In genomic region chr9:125749287-125749935, GRCh38 we compare ENCODE assay signal across 9 cellular contexts. TPM values are rescaled to one million over a fixed set of nuclear protein-coding genes. Genes with fewer than 3 reads are reported as not detected.
A peak's percentile ranks its signal among the peaks of the same experiment; 100 is the strongest.
DNase-seq lines count a peak whose midpoint lies in the region; ATAC-seq, FAIRE-seq and TF ChIP-seq lines count a peak whose summit lies in the region.
"Had no signal": no experiment of that assay in that cellular context is flagged by ENCODE, and none has a peak within 500 bp of the region (broad histone marks: within the 10 kb centered on the region; RNA-seq: fewer than 3 reads in every experiment).

No MANE protein-coding gene starts in this region.

- H3K36me3 ChIP-seq in HAP-1 (replicated peaks) (peaks cover 11% of the 10 kb centered on the region), GM12878 (ENCODE audit: control insufficient read depth in 2 of 2, insufficient read depth in 2 of 2, low read length in 1 of 2) (no peaks in the 10 kb centered on the region), mesendoderm (ENCODE audit: control insufficient read depth, insufficient read depth, low read length) (no peaks in the 10 kb centered on the region)

- H3K9ac ChIP-seq in GM12878 (ENCODE audit: control insufficient read depth, insufficient read depth, low read length) (peak overlapping the region; percentile 90), mesendoderm (ENCODE audit: low read length) (peak overlapping the region; percentile 4)

- TF ChIP-seq RAD21 in GM12878 (IDR thresholded peaks at IDR 0.05; ENCODE audit: insufficient read depth, low read depth, low read length) = no peak

- no peak for FAIRE-seq in GM12878 (lab: Jason Lieb, UNC)

- no peak overlapping the region for H4K5ac ChIP-seq in mesendoderm (ENCODE audit: low read length)

- TF ChIP-seq POLR2A in GM12878 (IDR thresholded peaks at IDR 0.05; ENCODE audit: low read depth, low read length) = no peak

- no peak overlapping the region; the same call in 1 of the 2 replicates for H2AFZ ChIP-seq in GM12878 (ENCODE audit: control insufficient read depth, low read depth, low read length)

- no peak overlapping the region for H3K18ac ChIP-seq in mesendoderm (ENCODE audit: low read length)

- in situ Hi-C loops in HAP-1 (cut with MboI; ENCODE audit: low sequenced_read_pairs) (no loop called here), GM12878 (cut with MboI) (no loop called here)

- POLR2A ChIA-PET in GM12878 (lab: Charles Lee) = interaction anchor here (0.6 to 2.4 kb wide), 7 partner anchors 10 to 116 kb away, joined by 3 to 21 read pairs (median 4); partner anchors contain the start of gene MAPKAP1

- peaks cover 55% of the 10 kb centered on the region for H3K4me1 ChIP-seq in HAP-1
- peaks cover 7% of the 10 kb centered on the region for H3K4me1 ChIP-seq in GM12878 (ENCODE audit: control insufficient read depth, insufficient read depth, low read length)
- peaks cover 3% of the 10 kb centered on the region for H3K4me1 ChIP-seq in mesendoderm (ENCODE audit: control insufficient read depth, low read depth, low read length)

- no peaks in the 10 kb centered on the region for H4K20me1 ChIP-seq in GM12878 (ENCODE audit: control insufficient read depth, insufficient read depth)

- intact Hi-C loops in GM12878 (cut with micrococcal nuclease; ENCODE audit: unreplicated experiment) = loop anchor here (5.0 kb wide), 1 partner anchor 192 kb away; no protein-coding TSS in a partner anchor

- CTCF ChIA-PET in GM12878 (lab: Yijun Ruan, JAX) = interaction anchor here (0.6 to 2.4 kb wide), 7 partner anchors 10 to 341 kb away, joined by 3 to 15 read pairs (median 6); no protein-coding TSS in a partner anchor

- H3K4me3 ChIP-seq in HAP-1 = peak overlapping the region; percentile 60
- peak overlapping the region; percentile 98 for H3K4me3 ChIP-seq in GM12878
- no peak overlapping the region for H3K4me3 ChIP-seq in mesendoderm (ENCODE audit: low read length)

- H2BK15ac ChIP-seq in mesendoderm (replicated peaks; ENCODE audit: low read depth) = no peak overlapping the region

- H2BK5ac ChIP-seq in mesendoderm (ENCODE audit: low read length) = no peak overlapping the region

- no peak overlapping the region for H3K23ac ChIP-seq in mesendoderm (ENCODE audit: low read length)

- peak overlapping the region; percentile 71 for H3K4me2 ChIP-seq in GM12878 (ENCODE audit: control insufficient read depth, insufficient read depth)
- no peak overlapping the region for H3K4me2 ChIP-seq in mesendoderm (ENCODE audit: low read length)

- no peak overlapping the region for H3K4ac ChIP-seq in mesendoderm (ENCODE audit: low read depth, low read length)

- RAD21 ChIA-PET in GM12878 (lab: Charles Lee; ENCODE audit: unreplicated experiment) = interaction anchor here (0.6 to 4.4 kb wide), 19 partner anchors 10 to 508 kb away, joined by 3 to 35 read pairs (median 4); partner anchors contain the start of genes HSPA5 and MAPKAP1

- ATAC-seq in GM12878 (no peak), HG03097 (IDR thresholded peaks at IDR 0.05; ENCODE audit: low FRiP score, unreplicated experiment) (no peak)
- ATAC-seq: foreskin keratinocyte had no signal

- H3K79me2 ChIP-seq in GM12878 (ENCODE audit: control insufficient read depth, insufficient read depth, low read length) = peaks cover 72% of the 10 kb centered on the region
- peaks cover 8% of the 10 kb centered on the region for H3K79me2 ChIP-seq in mesendoderm (ENCODE audit: control insufficient read depth, insufficient read depth, low read length)

- H2AK5ac ChIP-seq in mesendoderm (ENCODE audit: low read length) = no peak overlapping the region

- no peak overlapping the region for H3K56ac ChIP-seq in mesendoderm (ENCODE audit: low read length)

- BruUV-seq in GM12878 (replicated peaks; lab: Mats Ljungman, UMichigan) = TSS peak; percentile 65

- TF ChIP-seq CTCF in 22Rv1 (IDR thresholded peaks at IDR 0.05) (no peak), GM12878 (IDR thresholded peaks at IDR 0.05 in 2 of 3, conservative IDR thresholded peaks at IDR 0.05 in 1 of 3; ENCODE audit: control insufficient read depth in 2 of 3, extremely low read depth in 1 of 3, insufficient read depth in 1 of 3, low read depth in 3 of 3, low read length in 3 of 3) (no peak), GM10266 (IDR thresholded peaks at IDR 0.05; ENCODE audit: control insufficient read depth, insufficient read depth, low read depth, missing control alignments) (no peak)

- SMC1A ChIA-PET in GM12878 (lab: Charles Lee; ENCODE audit: uncharacterized antibody, unreplicated experiment) = interaction anchor here (0.6 to 4.0 kb wide), 19 partner anchors 10 to 416 kb away, joined by 3 to 34 read pairs (median 5); no protein-coding TSS in a partner anchor

- WGBS in GM12878 (ENCODE audit: insufficient coverage, insufficient replicate concordance, low lambda C conversion rate, missing lambda C conversion rate) = 57% methylated on average over 4 of the region's 4 CpGs
- WGBS in mesendoderm (ENCODE audit: extremely low coverage, insufficient coverage, low lambda C conversion rate) = no CpG with 5 or more reads among the region's 4 CpGs

- no peak for DNase-seq in HAP-1 (ENCODE audit: low spot score in 2 of 2)
- DNase-seq in GM12878 (ENCODE audit: low read depth, low spot score) = no peak
- DNase-seq in mesendoderm = no peak
- no peak for DNase-seq in NCI-H2171 (lab: John Stamatoyannopoulos, UW)
- DNase-seq in dedifferentiated amniotic fluid mesenchymal stem cell (ENCODE audit: extremely low spot score) = no peak
- DNase-seq in GM10266 (ENCODE audit: extremely low spot score) = no peak
- DNase-seq: foreskin keratinocyte had no signal

- no peaks in the 10 kb centered on the region for H3K79me1 ChIP-seq in mesendoderm (ENCODE audit: low read length)

- TF ChIP-seq EP300 in GM12878 (IDR thresholded peaks at IDR 0.05; ENCODE audit: borderline replicate concordance in 1 of 2, control insufficient read depth in 1 of 2, low read depth in 2 of 2, low read length in 2 of 2) = no peak

- H3K27ac ChIP-seq in 22Rv1 (peak overlapping the region; percentile 92; the same call in 1 of the 2 replicates), GM12878 (ENCODE audit: control insufficient read depth, insufficient read depth) (peak overlapping the region; percentile 89), mesendoderm (ENCODE audit: low read depth, low read length) (no peak overlapping the region)

- H4K8ac ChIP-seq in mesendoderm (ENCODE audit: low read depth, low read length) = no peak overlapping the region

- H3K27me3 ChIP-seq in HAP-1 (ENCODE audit: low read depth) (peaks cover 3% of the 10 kb centered on the region; the same call in 1 of the 2 replicates), GM12878 (replicated peaks in 1 of 2; ENCODE audit: control insufficient read depth in 2 of 2, insufficient read depth in 2 of 2, low read length in 1 of 2) (no peaks in the 10 kb centered on the region), mesendoderm (ENCODE audit: insufficient read depth, low read length, poor library complexity) (no peaks in the 10 kb centered on the region)
- H3K27me3 ChIP-seq: foreskin keratinocyte had no signal

- H3K9me3 ChIP-seq in HAP-1 (no peaks in the 10 kb centered on the region), GM12878 (replicated peaks; ENCODE audit: control insufficient read depth, insufficient read depth, low read length) (no peaks in the 10 kb centered on the region)

- H2BK120ac ChIP-seq in mesendoderm (ENCODE audit: low read depth, low read length) = no peak overlapping the region

RNA-seq across cellular contexts. Expression of gene PBX3, which starts 2.2 kb away (rescaled TPM):
- 530 and 531 TPM in 2 replicates for total RNA-seq in GM12878 (2013; cell fraction: nucleolus; rRNA removed)
- total RNA-seq in GM12878 (2014; rRNA removed) (22.9 and 24.5 TPM in 2 replicates), GM12878 (2014; rRNA removed; fragmentation: Illumina TruSeq; extraction: Trizol) (21.3 and 23.3 TPM in 2 replicates), GM12878 (2021) (33.4 and 34.6 TPM in 2 replicates)
- 20.7 TPM for polyA plus RNA-seq in GM12878 (2011; ENCODE audit: low read depth)
- polyA plus RNA-seq in GM12878 (2011; rRNA removed) (146 and 184 TPM in 2 replicates), GM12878 (2014; fragmentation: Illumina TruSeq; extraction: Trizol) (21.5 and 26.9 TPM in 2 replicates), GM12878 (2014; fragmentation: Nextera tagmentation; extraction: Ambion mirVana) (1 to 10 TPM; 6.7 to 9.1 TPM), GM12878 (2014; rRNA removed) (27.6 and 38.2 TPM in 2 replicates), GM12878 (2016; fragmentation: Nextera tagmentation; extraction: Ambion mirVana) (10 to 100 TPM in 1 of 2 experiments, 1 to 10 TPM in 1; 9.5 to 13.3 TPM)
- polyA plus RNA-seq in GM12878 (2011; cell fraction: cytosol; rRNA removed) = 71.8 and 77.9 TPM in 2 replicates
- 159 and 168 TPM in 2 replicates for polyA plus RNA-seq in GM12878 (2011; cell fraction: nucleus; rRNA removed)
- 26.8 and 29.0 TPM in 2 replicates for polyA plus RNA-seq in GM12878 (2012)
- polyA minus RNA-seq in GM12878 (2011; rRNA and poly(A)+ RNA removed) = 168 and 196 TPM in 2 replicates
- 48.8 and 54.7 TPM in 2 replicates for polyA minus RNA-seq in GM12878 (2011; cell fraction: cytosol; rRNA and poly(A)+ RNA removed)
- 771 and 1,558 TPM in 2 replicates for polyA minus RNA-seq in GM12878 (2011; cell fraction: nucleus; rRNA and poly(A)+ RNA removed)
- 33.2 TPM for polyA plus RNA-seq in mesendoderm (2013, experiment 1 of 2)
- 33.5 TPM for polyA plus RNA-seq in mesendoderm (2013, experiment 2 of 2)

RNA-seq across cellular contexts. Expression of gene MAPKAP1, which starts 42.4 kb away (rescaled TPM):
- 256 and 276 TPM in 2 replicates for total RNA-seq in GM12878 (2013; cell fraction: nucleolus; rRNA removed)
- total RNA-seq in GM12878 (2014; rRNA removed) (106 and 126 TPM in 2 replicates), GM12878 (2014; rRNA removed; fragmentation: Illumina TruSeq; extraction: Trizol) (78.0 and 83.0 TPM in 2 replicates), GM12878 (2021) (98.0 and 107 TPM in 2 replicates)
- 45.0 TPM for polyA plus RNA-seq in GM12878 (2011; ENCODE audit: low read depth)
- polyA plus RNA-seq in GM12878 (2011; rRNA removed) (159 and 188 TPM in 2 replicates), GM12878 (2014; fragmentation: Illumina TruSeq; extraction: Trizol) (111 and 113 TPM in 2 replicates), GM12878 (2014; fragmentation: Nextera tagmentation; extraction: Ambion mirVana) (10 to 100 TPM in 1 of 2 experiments, 1 to 10 TPM in 1; 5.1 to 11.7 TPM), GM12878 (2014; rRNA removed) (94.5 and 109 TPM in 2 replicates), GM12878 (2016; fragmentation: Nextera tagmentation; extraction: Ambion mirVana) (100 to 1,000 TPM; 102 to 111 TPM)
- polyA plus RNA-seq in GM12878 (2011; cell fraction: cytosol; rRNA removed) = 130 and 173 TPM in 2 replicates
- polyA plus RNA-seq in GM12878 (2011; cell fraction: nucleus; rRNA removed) = 145 and 148 TPM in 2 replicates
- 56.7 and 64.6 TPM in 2 replicates for polyA plus RNA-seq in GM12878 (2012)
- polyA minus RNA-seq in GM12878 (2011; rRNA and poly(A)+ RNA removed) = 175 and 230 TPM in 2 replicates
- 27.7 and 30.5 TPM in 2 replicates for polyA minus RNA-seq in GM12878 (2011; cell fraction: cytosol; rRNA and poly(A)+ RNA removed)
- polyA minus RNA-seq in GM12878 (2011; cell fraction: nucleus; rRNA and poly(A)+ RNA removed) = 143 and 252 TPM in 2 replicates
- polyA plus RNA-seq in mesendoderm (2013, experiment 1 of 2) = 93.2 TPM
- 93.8 TPM for polyA plus RNA-seq in mesendoderm (2013, experiment 2 of 2)
